In genomic region chr3:42195879-42196330, GRCh38 we compare ENCODE assay signal across 11 cellular contexts.
A peak's percentile ranks its signal among the peaks of the same experiment; 100 is the strongest.
DNase-seq lines count a peak whose midpoint lies in the region; ATAC-seq and TF ChIP-seq lines count a peak whose summit lies in the region.
"Had no signal": no experiment of that assay in that cellular context is flagged by ENCODE, and none has a peak within 500 bp of the region (broad histone marks: within the 10 kb centered on the region; RNA-seq: fewer than 3 reads in every experiment).

No MANE protein-coding gene starts in this region.

- peaks cover 28% of the 10 kb centered on the region for H3K79me2 ChIP-seq in DOHH2 (ENCODE audit: control insufficient read depth, low read length)

- H3K27me3 ChIP-seq in DOHH2 (ENCODE audit: control insufficient read depth, low read length) = no peaks in the 10 kb centered on the region
- no peaks in the 10 kb centered on the region for H3K27me3 ChIP-seq in testis

- no peak for TF ChIP-seq POLR2A in testis (IDR thresholded peaks at IDR 0.05)

- no peaks in the 10 kb centered on the region for H3K9me2 ChIP-seq in DOHH2 (replicated peaks; ENCODE audit: control insufficient read depth, low read length)

- in situ Hi-C loops in G401 (cut with HindIII; ENCODE audit: low sequenced_read_pairs) = no loop called here

- TF ChIP-seq CTCF in DOHH2 (IDR thresholded peaks at IDR 0.05; ENCODE audit: low read depth, low read length, poor library complexity, severe bottlenecking) = no peak
- TF ChIP-seq CTCF in RWPE1 (conservative IDR thresholded peaks at IDR 0.05; ENCODE audit: low read depth) = no peak
- no peak for TF ChIP-seq CTCF in testis (IDR thresholded peaks at IDR 0.05)

- no peaks in the 10 kb centered on the region for H3K9me3 ChIP-seq in DOHH2 (ENCODE audit: control insufficient read depth, insufficient read depth, low read length)
- H3K9me3 ChIP-seq in testis = no peaks in the 10 kb centered on the region

- H4K20me1 ChIP-seq in DOHH2 (ENCODE audit: control insufficient read depth, insufficient read depth, low read depth, low read length) = no peaks in the 10 kb centered on the region

- H3K36me3 ChIP-seq in DOHH2 (ENCODE audit: control insufficient read depth, low read length) (peaks cover 97% of the 10 kb centered on the region), testis (ENCODE audit: low read depth, missing control alignments) (no peaks in the 10 kb centered on the region)

- H3K4me1 ChIP-seq in DOHH2 (ENCODE audit: control insufficient read depth, low read length) = peaks cover 69% of the 10 kb centered on the region
- H3K4me1 ChIP-seq in testis = peaks cover 2% of the 10 kb centered on the region

- POLR2A ChIA-PET in RWPE1 (lab: Yijun Ruan, JAX; ENCODE audit: low non-redundant PET) = no interaction called here

- CTCF ChIA-PET in RWPE1 (lab: Yijun Ruan, JAX) = interaction anchor here (0.5 kb wide), 1 partner anchor 514 kb away, joined by 3 read pairs; no protein-coding TSS in a partner anchor

- H3K4me3 ChIP-seq in DOHH2 (ENCODE audit: low read length) = peak overlapping the region; percentile 55
- H3K4me3 ChIP-seq in testis = no peak overlapping the region

- H3K4me2 ChIP-seq in DOHH2 (ENCODE audit: low read length) = peak overlapping the region; percentile 72

- intact Hi-C loops in testis (cut with DNase I; ENCODE audit: low total_unique reads) = no loop called here

- peaks cover 38% of the 10 kb centered on the region for H3F3A ChIP-seq in DOHH2 (ENCODE audit: control insufficient read depth, insufficient read depth)

- peak; percentile 80 for ATAC-seq in GM19035 (IDR thresholded peaks at IDR 0.05; ENCODE audit: unreplicated experiment)
- peak; percentile 78 for ATAC-seq in HG02885 (IDR thresholded peaks at IDR 0.05; ENCODE audit: poor library complexity, unreplicated experiment)

- DNase-seq in RWPE1 (ENCODE audit: low spot score) (no peak), testis (no peak), GDM1 (lab: John Stamatoyannopoulos, UW) (no peak), SHP77 treated with DMSO at 0.1 percent for 48 hours (lab: John Stamatoyannopoulos, UW) (no peak), G401 (ENCODE audit: low spot score) (no peak)
- DNase-seq: activated CD8-positive, alpha-beta memory T cell treated with anti-CD3 and anti-CD28 coated beads for 24 hours; DND-41; NCI-H2081 treated with DMSO at 0.1 percent for 48 hours had no signal

- 83 to 85% methylated on average over 5 of the region's 5 CpGs for WGBS in testis, 2 donors

- H3K27ac ChIP-seq in DOHH2 (ENCODE audit: low read depth, low read length) = peak overlapping the region; percentile 79
- H3K27ac ChIP-seq in RWPE1 = peak overlapping the region; percentile 55
- H3K27ac ChIP-seq in testis = no peak overlapping the region

Comparison
In these comparisons a context has a peak if more than half of its experiments do, and no peak if none do; other contexts are left out.
1. H3K27ac ChIP-seq: peak in DOHH2 (single experiment) and RWPE1 (single experiment); none in testis (0 of 2).